8 cellular contexts compared by ENCODE assay signal in the genomic region with DNA sequence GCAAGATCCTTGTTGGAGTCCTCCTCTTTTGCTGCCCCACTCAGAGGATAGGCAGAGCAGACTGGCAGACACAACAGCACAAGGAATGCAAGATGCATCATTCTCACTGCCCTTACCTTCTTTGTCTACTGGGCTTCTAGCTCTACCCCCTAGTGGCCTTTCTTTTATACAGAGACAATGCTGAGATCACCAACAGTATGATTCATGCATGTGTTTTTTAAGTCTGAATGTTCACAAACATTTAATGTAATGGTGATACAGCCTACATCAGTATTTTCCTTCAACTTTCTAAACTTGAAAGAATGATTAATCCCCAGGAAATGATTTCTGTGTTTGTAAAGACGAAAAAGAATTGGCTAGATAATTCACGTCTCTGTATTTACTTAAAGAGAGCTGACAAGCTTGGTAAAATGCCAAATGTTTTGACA. TPM values are rescaled to one million over a fixed set of nuclear protein-coding genes. Genes with fewer than 3 reads are reported as not detected.
DNase-seq lines count a peak whose midpoint lies in the region; ATAC-seq, FAIRE-seq and TF ChIP-seq lines count a peak whose summit lies in the region.

A gene (minus strand): TSS at position 138 of the 428 bp plus-strand sequence. CDS start 37 bp downstream, at position 101.

- TF ChIP-seq CTCF in AG09309 (IDR thresholded peaks at IDR 0.05; ENCODE audit: control insufficient read depth, insufficient read depth, low read depth, low read length, missing control alignments) = peak; percentile 65

- DNase-seq in AG09309 (ENCODE audit: low read depth) = no peak
- peak; percentile 52 for DNase-seq in H4 (ENCODE audit: low spot score)
- peak; percentile 55 for DNase-seq in RCC 7860 (ENCODE audit: low spot score)
- peak; percentile 32 for DNase-seq in hepatic stellate cell (ENCODE audit: low spot score)
- DNase-seq in superior temporal gyrus (ENCODE audit: extremely low spot score) = no peak
- no peak for DNase-seq in SIG-M5 (lab: John Stamatoyannopoulos, UW)
- DNase-seq in epidermal melanocyte (ENCODE audit: insufficient read length, low spot score) = no peak

- H3K4me3 ChIP-seq in AG09309 (ENCODE audit: control insufficient read depth, low read depth, low read length) = no peak within 1 kb of the TSS

- no peak for ATAC-seq in GM18870 (IDR thresholded peaks at IDR 0.05; ENCODE audit: unreplicated experiment)

- peak; percentile 68 for FAIRE-seq in RCC 7860 (lab: Jason Lieb, UNC)

RNA-seq across cellular contexts. Expression of the gene that starts here (rescaled TPM):
- 0.33 TPM in 1 of 2 replicates, not detected in the other for total RNA-seq in H4 (2014; rRNA removed; shearing (Covaris generic))

Comparison
In these comparisons a context has a peak if more than half of its experiments do, and no peak if none do; other contexts are left out.
1. Peak in DNase-seq in H4; RNA of the gene not detected or under 1 TPM.
2. DNase-seq: peak in RCC 7860 (single experiment) and hepatic stellate cell (single experiment); none in AG09309 (single experiment), superior temporal gyrus (single experiment), SIG-M5 (single experiment) and epidermal melanocyte (single experiment).